ENCODE assay signal across 8 cellular contexts in genomic region chr6:85483041-85483700, GRCh38. TPM values are rescaled to one million over a fixed set of nuclear protein-coding genes. Genes with fewer than 3 reads are reported as not detected.
A peak's percentile ranks its signal among the peaks of the same experiment; 100 is the strongest.
DNase-seq lines count a peak whose midpoint lies in the region; ATAC-seq and TF ChIP-seq lines count a peak whose summit lies in the region.

No MANE protein-coding gene starts in this region.

- no peak overlapping the region for H3K9ac ChIP-seq in BLaER1 treated with 17β-estradiol and CSF1 and Interleukin-3, amounts not matched to agents 10 nM and 100 nM
- H3K9ac ChIP-seq in endodermal cell (ENCODE audit: extremely low read depth, low read length, poor library complexity, severe bottlenecking): no peak overlapping the region

- ATAC-seq in GM18870 (IDR thresholded peaks at IDR 0.05; ENCODE audit: unreplicated experiment) (peak; percentile 81), HG03095 (IDR thresholded peaks at IDR 0.05; ENCODE audit: unreplicated experiment) (peak; percentile 91)

- H3K27me3 Mint-ChIP-seq in endodermal cell (ENCODE audit: insufficient read depth): peaks cover 1% of the 10 kb centered on the region

- peak; percentile 75 for DNase-seq in NCI-H774 (lab: John Stamatoyannopoulos, UW)
- DNase-seq in activated CD8-positive, alpha-beta memory T cell treated with anti-CD3 and anti-CD28 coated beads for 24 hours: peak; percentile 98
- DNase-seq in endodermal cell: peak; percentile 94
- peak; percentile 71 to 75 for DNase-seq in stimulated activated CD8-positive, alpha-beta memory T cell treated with anti-CD3 and anti-CD28 coated beads, Interleukin-7, amount 100 ng/mL, for 4 hours (ENCODE audit: low read depth in 2 of 2)

- H3K27me3 ChIP-seq in BLaER1 treated with 17β-estradiol and CSF1 and Interleukin-3, amounts not matched to agents 10 nM and 100 nM: no peaks in the 10 kb centered on the region
- H3K27me3 ChIP-seq in endodermal cell (ENCODE audit: control insufficient read depth, insufficient read depth, low read length, poor library complexity, severe bottlenecking) (no peaks in the 10 kb centered on the region), muscle layer of duodenum (ENCODE audit: low read depth, low read length) (no peaks in the 10 kb centered on the region)

- peak overlapping the region; percentile 14 to 59 (median 51); a peak in 17 of 22 replicates for H3K4me2 ChIP-seq in BLaER1 treated with 17β-estradiol and CSF1 and Interleukin-3, amounts not matched to agents 10 nM and 100 nM

- peak overlapping the region in 6 of 11 experiments; percentile 16 to 50 (median 28); a peak in 5 of 22 replicates for H3K27ac ChIP-seq in BLaER1 treated with 17β-estradiol and CSF1 and Interleukin-3, amounts not matched to agents 10 nM and 100 nM
- H3K27ac ChIP-seq in endodermal cell (ENCODE audit: low read depth, low read length) (no peak overlapping the region), muscle layer of duodenum (ENCODE audit: low read length) (peak overlapping the region; percentile 42)

- 36 to 43% methylated on average over 7 to 9 of the region's 9 CpGs for WGBS in endodermal cell (ENCODE audit: insufficient coverage in 1 of 2, insufficient read length in 1 of 2), 2 experiments

- H3K9me3 Mint-ChIP-seq in endodermal cell: no peaks in the 10 kb centered on the region

- H3K9me3 ChIP-seq in BLaER1 treated with 17β-estradiol and CSF1 and Interleukin-3, amounts not matched to agents 10 nM and 100 nM (replicated peaks in 1 of 11): no peaks in the 10 kb centered on the region
- H3K9me3 ChIP-seq in endodermal cell (ENCODE audit: control insufficient read depth, low read length) (no peaks in the 10 kb centered on the region), muscle layer of duodenum (ENCODE audit: control insufficient read depth in 1 of 2, low read length in 2 of 2) (no peaks in the 10 kb centered on the region)

- no peaks in the 10 kb centered on the region; a peak in 1 of 22 replicates for H3K36me3 ChIP-seq in BLaER1 treated with 17β-estradiol and CSF1 and Interleukin-3, amounts not matched to agents 10 nM and 100 nM
- no peaks in the 10 kb centered on the region for H3K36me3 ChIP-seq in endodermal cell (ENCODE audit: control insufficient read depth, insufficient read depth, low read length)
- no peaks in the 10 kb centered on the region for H3K36me3 ChIP-seq in muscle layer of duodenum (ENCODE audit: control insufficient read depth in 1 of 2, insufficient read depth in 2 of 2, low read length in 2 of 2)

- H3K36me3 Mint-ChIP-seq in endodermal cell (ENCODE audit: low read depth): no peaks in the 10 kb centered on the region

- H3K4me1 Mint-ChIP-seq in endodermal cell: no peaks in the 10 kb centered on the region

- H3K4me3 Mint-ChIP-seq in endodermal cell: no peak overlapping the region

- H4K20me1 ChIP-seq in BLaER1 treated with 17β-estradiol and CSF1 and Interleukin-3, amounts not matched to agents 10 nM and 100 nM: no peaks in the 10 kb centered on the region

- H3K4me3 ChIP-seq in BLaER1 treated with 17β-estradiol and CSF1 and Interleukin-3, amounts not matched to agents 10 nM and 100 nM: no peak overlapping the region
- H3K4me3 ChIP-seq in endodermal cell (ENCODE audit: low read length) (no peak overlapping the region), muscle layer of duodenum (ENCODE audit: low read depth in 1 of 2, low read length in 2 of 2) (no peak overlapping the region)

- no peak overlapping the region for H3K27ac Mint-ChIP-seq in endodermal cell

- TF ChIP-seq CTCF in endodermal cell (conservative IDR thresholded peaks at IDR 0.05): peak; percentile 99

- peaks cover 7 to 16% (median 13%) of the 10 kb centered on the region in 10 experiments for H3K4me1 ChIP-seq in BLaER1 treated with 17β-estradiol and CSF1 and Interleukin-3, amounts not matched to agents 10 nM and 100 nM
- H3K4me1 ChIP-seq in endodermal cell (ENCODE audit: control insufficient read depth, insufficient read depth, low read length) (no peaks in the 10 kb centered on the region), muscle layer of duodenum (ENCODE audit: control insufficient read depth in 1 of 2, insufficient read depth in 2 of 2, low read length in 2 of 2) (no peaks in the 10 kb centered on the region)

RNA-seq across cellular contexts. Expression of gene NT5E, which starts 33.3 kb away (rescaled TPM):
- total RNA-seq in endodermal cell: under 1 TPM; 0.33 to 0.75 TPM
- 0.71 TPM for polyA plus RNA-seq in endodermal cell (2013, experiment 1 of 2)
- 1.6 TPM for polyA plus RNA-seq in endodermal cell (2013, experiment 2 of 2)
